8 cellular contexts compared by ENCODE assay signal in genomic region chr6:47477497-47478232, GRCh38. TPM values are rescaled to one million over a fixed set of nuclear protein-coding genes. Genes with fewer than 3 reads are reported as not detected.
A peak's percentile ranks its signal among the peaks of the same experiment; 100 is the strongest.
DNase-seq lines count a peak whose midpoint lies in the region; ATAC-seq and TF ChIP-seq lines count a peak whose summit lies in the region.

Gene CD2AP (plus strand): TSS chr6:47477789. CDS start chr6:47478245, 456 bp downstream.

- H3K4me3 Mint-ChIP-seq in T-helper 1 cell treated with Interleukin-12 subunit alpha and Interleukin-12 subunit beta and Interleukin-4 antibody, amounts not matched to agents 30 μg/mL and 1 μg/mL, for 36 hours: peak within 1 kb of the TSS; percentile 98
- peak within 1 kb of the TSS; percentile 99 for H3K4me3 Mint-ChIP-seq in progenitor cell of endocrine pancreas (ENCODE audit: low read depth)

- DNase-seq in NCI-H146 treated with DMSO at 0.1 percent for 48 hours (lab: John Stamatoyannopoulos, UW; ENCODE audit: unreplicated experiment) (peak; percentile 86), amniotic stem cell (lab: John Stamatoyannopoulos, UW) (peak; percentile 65), left cardiac atrium (peak; percentile 89), progenitor cell of endocrine pancreas (ENCODE audit: low spot score, unreplicated experiment) (peak; percentile 97), ureter (ENCODE audit: low spot score) (peak; percentile 92)

- H3K4me1 Mint-ChIP-seq in T-helper 1 cell treated with Interleukin-12 subunit alpha and Interleukin-12 subunit beta and Interleukin-4 antibody, amounts not matched to agents 30 μg/mL and 1 μg/mL, for 36 hours (ENCODE audit: low read depth): peaks cover 29% of the 10 kb centered on the region
- peaks cover 28% of the 10 kb centered on the region for H3K4me1 Mint-ChIP-seq in progenitor cell of endocrine pancreas (ENCODE audit: low read depth)

- intact Hi-C loops in left cardiac atrium (cut with DNase I): no loop called here

- ATAC-seq in GM18498 (IDR thresholded peaks at IDR 0.05; ENCODE audit: unreplicated experiment): peak; percentile 86
- peak; percentile 74 for ATAC-seq in HG02884 (IDR thresholded peaks at IDR 0.05; ENCODE audit: unreplicated experiment)
- peak; percentile 94 to 97 for ATAC-seq in left cardiac atrium

- peaks cover 5% of the 10 kb centered on the region for H3K36me3 Mint-ChIP-seq in T-helper 1 cell treated with Interleukin-12 subunit alpha and Interleukin-12 subunit beta and Interleukin-4 antibody, amounts not matched to agents 30 μg/mL and 1 μg/mL, for 36 hours (ENCODE audit: low read depth)
- no peaks in the 10 kb centered on the region for H3K36me3 Mint-ChIP-seq in progenitor cell of endocrine pancreas (ENCODE audit: insufficient read depth)

- peak within 1 kb of the TSS; percentile 96 for H3K27ac Mint-ChIP-seq in T-helper 1 cell treated with Interleukin-12 subunit alpha and Interleukin-12 subunit beta and Interleukin-4 antibody, amounts not matched to agents 30 μg/mL and 1 μg/mL, for 36 hours
- peak within 1 kb of the TSS; percentile 100 for H3K27ac Mint-ChIP-seq in progenitor cell of endocrine pancreas

- H3K9me3 Mint-ChIP-seq in T-helper 1 cell treated with Interleukin-12 subunit alpha and Interleukin-12 subunit beta and Interleukin-4 antibody, amounts not matched to agents 30 μg/mL and 1 μg/mL, for 36 hours: no peaks in the 10 kb centered on the region
- H3K9me3 Mint-ChIP-seq in progenitor cell of endocrine pancreas (ENCODE audit: low read depth): no peaks in the 10 kb centered on the region

- H3K27me3 Mint-ChIP-seq in T-helper 1 cell treated with Interleukin-12 subunit alpha and Interleukin-12 subunit beta and Interleukin-4 antibody, amounts not matched to agents 30 μg/mL and 1 μg/mL, for 36 hours (ENCODE audit: low read depth): peaks cover 7% of the 10 kb centered on the region
- no peaks in the 10 kb centered on the region for H3K27me3 Mint-ChIP-seq in progenitor cell of endocrine pancreas

- TF ChIP-seq CTCF in progenitor cell of endocrine pancreas (IDR thresholded peaks at IDR 0.05; ENCODE audit: unreplicated experiment): peak; percentile 19

RNA-seq across cellular contexts. Expression of gene CD2AP, which starts in this region (rescaled TPM):
- 10 to 100 TPM; 12.5 to 16.7 TPM for total RNA-seq in left cardiac atrium
- 47.7 and 50.6 TPM in 2 replicates for total RNA-seq in progenitor cell of endocrine pancreas
- 137 TPM for total RNA-seq in ureter

Comparison
In these comparisons a context has a peak if more than half of its experiments do, and no peak if none do; other contexts are left out.
1. Peak in every context shown above with its lines: DNase-seq and ATAC-seq.